Comparison of ENCODE assay signal across 1 cellular context in the genomic region with DNA sequence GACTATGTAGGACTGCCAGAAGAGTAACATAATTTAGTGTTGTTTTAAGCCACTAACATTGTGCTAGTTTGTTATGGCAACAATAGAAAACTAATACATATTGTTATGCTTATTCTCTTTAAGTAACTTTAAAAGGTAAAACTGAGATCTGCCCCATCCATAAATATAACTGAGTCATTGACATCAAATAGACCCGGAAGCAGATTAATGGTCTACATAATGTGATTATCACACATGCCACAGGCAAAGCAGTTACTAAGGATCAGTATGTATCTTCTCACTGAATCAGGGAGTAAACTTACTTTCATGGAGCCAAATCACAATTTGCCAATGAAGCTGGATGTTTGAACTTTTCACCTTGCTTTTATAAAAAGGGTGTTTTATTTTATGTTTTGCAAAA.
TF ChIP-seq lines count a peak whose summit lies in the region.

No MANE protein-coding gene starts in this region.

TF ChIP-seq in GM23338, 12 proteins besides CTCF, POLR2A, EP300 and RAD21 (continued from another document):
- TF ChIP-seq ZNF462 (CRISPR knock-in tag; IDR thresholded peaks at IDR 0.05) = no peak
